11 cellular contexts compared by ENCODE assay signal in the genomic region with DNA sequence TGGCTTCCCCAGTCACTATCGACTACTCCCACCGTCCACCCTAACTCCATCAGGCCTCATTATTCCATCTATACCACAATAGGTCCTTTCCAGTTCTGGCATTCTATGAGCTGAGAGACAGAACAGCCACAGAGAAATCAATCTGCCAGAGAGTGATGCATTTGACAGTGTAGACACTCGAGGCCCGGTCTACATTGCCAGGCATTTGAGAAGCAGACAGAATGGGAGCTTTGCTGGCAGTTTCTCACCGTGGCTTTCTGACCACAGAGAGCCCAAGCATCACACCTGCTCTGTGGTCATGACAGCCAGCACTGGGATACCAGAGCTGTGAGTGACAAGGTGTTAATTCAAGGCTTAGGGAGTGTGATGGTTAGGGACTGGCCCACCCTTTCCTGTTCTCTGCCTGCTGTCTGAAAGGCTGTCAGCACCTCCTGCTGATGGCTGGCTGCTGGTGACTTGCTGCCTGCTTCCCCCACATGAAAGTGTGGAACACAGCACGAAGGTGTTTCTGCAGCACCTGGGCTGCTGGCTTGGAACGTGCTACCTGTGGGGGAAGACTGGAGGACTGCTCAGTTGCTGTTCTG.
DNase-seq lines count a peak whose midpoint lies in the region; ATAC-seq and TF ChIP-seq lines count a peak whose summit lies in the region.
"Had no signal": no experiment of that assay in that cellular context is flagged by ENCODE, and none has a peak within 500 bp of the region (broad histone marks: within the 10 kb centered on the region; RNA-seq: fewer than 3 reads in every experiment).

No MANE protein-coding gene starts in this region.

- intact Hi-C loops in transverse colon (cut with DNase I; ENCODE audit: low total_unique reads): no loop called here

- in situ Hi-C loops in transverse colon (cut with MboI; ENCODE audit: low pct_ligation_motif_present in 1 of 4, low pct_unique_long_range_greater_than_20kb in 1 of 4, low sequenced_read_pairs in 3 of 4): no loop called here

- no peak for TF ChIP-seq CTCF in transverse colon (IDR thresholded peaks at IDR 0.05)

- H3K36me3 ChIP-seq in neuronal stem cell (replicated peaks in 1 of 2; ENCODE audit: control insufficient read depth in 2 of 2, insufficient read depth in 2 of 2, low read length in 2 of 2): no peaks in the 10 kb centered on the region
- no peaks in the 10 kb centered on the region for H3K36me3 ChIP-seq in transverse colon
- H3K36me3 ChIP-seq: thoracic aorta had no signal

- peak overlapping the region; percentile 25 for H3K14ac ChIP-seq in neuronal stem cell (ENCODE audit: low read length)

- H3K27me3 ChIP-seq in neuronal stem cell (ENCODE audit: control insufficient read depth in 3 of 3, insufficient read depth in 3 of 3, low read depth in 1 of 3, low read length in 3 of 3): no peaks in the 10 kb centered on the region
- H3K27me3 ChIP-seq in transverse colon: no peaks in the 10 kb centered on the region

- H3K4me3 ChIP-seq in neuronal stem cell (ENCODE audit: low read length in 2 of 2) (no peak overlapping the region), transverse colon (no peak overlapping the region)
- H3K4me3 ChIP-seq: A549, thoracic aorta had no signal

- peak overlapping the region; percentile 12 for H2BK120ac ChIP-seq in neuronal stem cell (ENCODE audit: low read depth, low read length)

- peak overlapping the region; percentile 73 for H3K18ac ChIP-seq in neuronal stem cell (ENCODE audit: low read length)

- no peaks in the 10 kb centered on the region for H3K79me1 ChIP-seq in neuronal stem cell (ENCODE audit: low read depth, low read length)

- no peak overlapping the region for H3K4me2 ChIP-seq in neuronal stem cell (ENCODE audit: insufficient read depth, low read length, poor library complexity, severe bottlenecking)
- H3K4me2 ChIP-seq: A549 had no signal

- no peaks in the 10 kb centered on the region for H3K9me3 ChIP-seq in neuronal stem cell (replicated peaks in 1 of 2; ENCODE audit: control insufficient read depth in 2 of 2, insufficient read depth in 1 of 2, low read depth in 1 of 2, low read length in 2 of 2)
- no peaks in the 10 kb centered on the region for H3K9me3 ChIP-seq in transverse colon
- H3K9me3 ChIP-seq: A549, thoracic aorta had no signal

- TF ChIP-seq EP300 in transverse colon (IDR thresholded peaks at IDR 0.05; ENCODE audit: low read depth): no peak

- DNase-seq in NCI-H146 (lab: John Stamatoyannopoulos, UW) (peak; percentile 65), NCI-H146 treated with DMSO at 0.1 percent for 48 hours (lab: John Stamatoyannopoulos, UW; ENCODE audit: unreplicated experiment) (no peak), NCI-H69 (lab: John Stamatoyannopoulos, UW) (peak; percentile 65), neuronal stem cell (ENCODE audit: low spot score) (no peak), GF-D8 (lab: John Stamatoyannopoulos, UW) (no peak), transverse colon (no peak), LoVo (ENCODE audit: low spot score) (no peak)
- DNase-seq: activated naive CD8-positive, alpha-beta T cell treated with anti-CD3 and anti-CD28 coated beads for 36 hours had no signal

- H3K9ac ChIP-seq in neuronal stem cell (ENCODE audit: low read depth, low read length, poor library complexity): no peak overlapping the region

- no peak overlapping the region for H4K8ac ChIP-seq in neuronal stem cell (ENCODE audit: low read depth, low read length)

- H2AK5ac ChIP-seq in neuronal stem cell (ENCODE audit: low read depth, low read length): peak overlapping the region; percentile 17

- ATAC-seq in HG02973 (IDR thresholded peaks at IDR 0.05; ENCODE audit: unreplicated experiment): peak; percentile 47
- ATAC-seq: A549 had no signal

- H2BK12ac ChIP-seq in neuronal stem cell (ENCODE audit: low read length): no peak overlapping the region

- H2BK5ac ChIP-seq in neuronal stem cell (ENCODE audit: low read length): no peak overlapping the region

- H3K4ac ChIP-seq in neuronal stem cell (ENCODE audit: low read length): no peak overlapping the region

- H3K4me1 ChIP-seq in neuronal stem cell (ENCODE audit: control insufficient read depth in 2 of 2, insufficient read depth in 1 of 2, low read depth in 1 of 2, low read length in 2 of 2) (no peaks in the 10 kb centered on the region), transverse colon (no peaks in the 10 kb centered on the region)
- H3K4me1 ChIP-seq: A549 had no signal

- H4K91ac ChIP-seq in neuronal stem cell (ENCODE audit: low read depth, low read length, poor library complexity): peak overlapping the region; percentile 79

- H3K23ac ChIP-seq in neuronal stem cell (ENCODE audit: low read depth, low read length, poor library complexity): no peak overlapping the region

- H2BK15ac ChIP-seq in neuronal stem cell (ENCODE audit: low read length): no peak overlapping the region

- WGBS in neuronal stem cell (ENCODE audit: extremely low coverage in 2 of 2, insufficient read length in 2 of 2, insufficient replicate concordance in 1 of 2), 2 donors: no CpG with 5 or more reads among the region's 7 CpGs
- WGBS in transverse colon (ENCODE audit: low coverage in 1 of 2), 2 donors: 66 to 100% methylated on average over 1 to 7 of the region's 7 CpGs

- no peak overlapping the region for H3K27ac ChIP-seq in neuronal stem cell (replicated peaks; ENCODE audit: low read length)
- no peak overlapping the region for H3K27ac ChIP-seq in transverse colon
- H3K27ac ChIP-seq: A549, thoracic aorta had no signal

- no peak overlapping the region for H2AFZ ChIP-seq in neuronal stem cell (ENCODE audit: low read length)

- no peak for TF ChIP-seq POLR2A in transverse colon (IDR thresholded peaks at IDR 0.05)

Comparison
In these comparisons a context has a peak if more than half of its experiments do, and no peak if none do; other contexts are left out.
1. DNase-seq: peak in NCI-H146 (single experiment) and NCI-H69 (single experiment); none in NCI-H146 treated with DMSO at 0.1 percent for 48 hours (single experiment), neuronal stem cell (single experiment), GF-D8 (single experiment), transverse colon (single experiment) and LoVo (single experiment).